26 cellular contexts compared by ENCODE assay signal in the genomic region with DNA sequence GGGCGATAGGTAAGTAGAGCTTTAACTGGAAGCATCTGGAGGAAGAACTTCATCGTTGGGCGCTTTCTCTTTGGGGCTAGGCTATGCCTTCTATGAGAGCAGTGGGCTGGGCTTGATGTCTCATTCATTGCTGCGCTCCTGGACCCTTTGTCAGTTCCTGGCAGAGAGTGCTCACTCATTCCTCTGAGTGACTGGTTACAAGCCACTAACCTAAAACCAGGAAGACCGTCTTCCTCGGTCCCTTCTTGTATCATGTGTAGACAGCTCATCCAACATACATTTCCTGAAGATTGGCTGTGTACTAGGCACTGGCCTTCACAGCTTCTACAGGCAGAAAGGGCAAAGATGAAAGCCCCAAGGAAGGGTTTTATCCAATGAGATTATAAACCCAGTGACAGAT. TPM values are rescaled to one million over a fixed set of nuclear protein-coding genes. Genes with fewer than 3 reads are reported as not detected.
DNase-seq lines count a peak whose midpoint lies in the region; ATAC-seq and TF ChIP-seq lines count a peak whose summit lies in the region.
"Had no signal": no experiment of that assay in that cellular context is flagged by ENCODE, and none has a peak within 500 bp of the region (broad histone marks: within the 10 kb centered on the region; RNA-seq: fewer than 3 reads in every experiment).

No MANE protein-coding gene starts in this region.

- H3K9me3 Mint-ChIP-seq in mesothelial cell of epicardium, result no peaks in the 10 kb centered on the region
- H3K9me3 Mint-ChIP-seq: activated T-helper 1 cell treated with anti-CD3 and anti-CD28 coated beads, Interleukin-12 subunit alpha, Interleukin-12 subunit beta, Interleukin-2, Interleukin-4 antibody, amounts not matched to agents 30 ng/mL and 10 ng/mL and 1 ng/mL, durations not matched to agents 14 hours and 24 hours and 36 hours; nephron; type B pancreatic cell had no signal

- TF ChIP-seq CTCF in brain microvascular endothelial cell (IDR thresholded peaks at IDR 0.05; ENCODE audit: low read depth, low read length, missing control alignments) (no peak), mesothelial cell of epicardium (IDR thresholded peaks at IDR 0.05; ENCODE audit: unreplicated experiment) (no peak)

- H3K27ac Mint-ChIP-seq in mesothelial cell of epicardium, result no peak overlapping the region
- H3K27ac Mint-ChIP-seq: activated T-helper 1 cell treated with anti-CD3 and anti-CD28 coated beads, Interleukin-12 subunit alpha, Interleukin-12 subunit beta, Interleukin-2, Interleukin-4 antibody, amounts not matched to agents 30 ng/mL and 10 ng/mL and 1 ng/mL, durations not matched to agents 14 hours and 24 hours and 36 hours; nephron; type B pancreatic cell had no signal

- H3K27ac ChIP-seq in brain microvascular endothelial cell, result peak overlapping the region; percentile 41
- H3K27ac ChIP-seq: A549, pancreas, SJSA1, spleen had no signal

- peak; percentile 43 for DNase-seq in AG20443 (ENCODE audit: low spot score)
- DNase-seq in NCI-H82 treated with DMSO at 0.1 percent for 48 hours (lab: John Stamatoyannopoulos, UW; ENCODE audit: unreplicated experiment), result peak; percentile 45
- peak; percentile 73 for DNase-seq in brain microvascular endothelial cell
- DNase-seq in iris pigment epithelial cell (ENCODE audit: low read depth), result peak; percentile 82
- DNase-seq in NCI-H1436 (lab: John Stamatoyannopoulos, UW), result no peak
- DNase-seq in mesothelial cell of epicardium (ENCODE audit: low spot score in 2 of 2, unreplicated experiment in 2 of 2), result no peak
- DNase-seq in OCI-M1 (lab: John Stamatoyannopoulos, UW), result no peak
- DNase-seq: activated CD4-positive, alpha-beta T cell treated with anti-CD3 and anti-CD28 coated beads, Interleukin-2, amount 50 U/mL, for 48 hours; activated naive CD4-positive, alpha-beta T cell treated with anti-CD3 and anti-CD28 coated beads, Interleukin-2, amount 50 U/mL, for 16 hours; caudate nucleus; DMS53; kidney; NCI-H1048; NCI-H187; NCI-H2171; NCI-H524; pancreas; right cardiac atrium; spleen; stimulated activated CD4-positive, alpha-beta T cell treated with anti-CD3 and anti-CD28 coated beads, Interleukin-2, amount 100 ng/mL, for 48 hours had no signal

- H3K4me1 Mint-ChIP-seq in mesothelial cell of epicardium, result peaks cover 22% of the 10 kb centered on the region

- no peak for ATAC-seq in GM19395 (IDR thresholded peaks at IDR 0.05; ENCODE audit: unreplicated experiment)
- ATAC-seq: A549, pancreas, right cardiac atrium had no signal

- no peak overlapping the region for H3K4me3 ChIP-seq in brain microvascular endothelial cell (ENCODE audit: low read depth, low read length)
- H3K4me3 ChIP-seq: A549, pancreas, SJSA1, spleen had no signal

- in situ Hi-C loops in brain microvascular endothelial cell (cut with HindIII; ENCODE audit: low pct_ligation_motif_present, low sequenced_read_pairs), result no loop called here

- H3K4me3 Mint-ChIP-seq in mesothelial cell of epicardium, result no peak overlapping the region
- H3K4me3 Mint-ChIP-seq: activated T-helper 1 cell treated with anti-CD3 and anti-CD28 coated beads, Interleukin-12 subunit alpha, Interleukin-12 subunit beta, Interleukin-2, Interleukin-4 antibody, amounts not matched to agents 30 ng/mL and 10 ng/mL and 1 ng/mL, durations not matched to agents 14 hours and 24 hours and 36 hours; nephron; type B pancreatic cell had no signal

- H3K27me3 ChIP-seq in brain microvascular endothelial cell (replicated peaks), result no peaks in the 10 kb centered on the region
- H3K27me3 ChIP-seq: pancreas, SJSA1, spleen had no signal

- no peaks in the 10 kb centered on the region for H3K27me3 Mint-ChIP-seq in mesothelial cell of epicardium (ENCODE audit: low read depth)
- H3K27me3 Mint-ChIP-seq: type B pancreatic cell had no signal

- peaks cover 8% of the 10 kb centered on the region for H3K36me3 ChIP-seq in brain microvascular endothelial cell (replicated peaks)
- H3K36me3 ChIP-seq: pancreas, SJSA1 had no signal

- H3K36me3 Mint-ChIP-seq in mesothelial cell of epicardium, result peaks cover 6% of the 10 kb centered on the region

RNA-seq across cellular contexts. Expression of a gene that starts 6.4 kb away (rescaled TPM):
- total RNA-seq in mesothelial cell of epicardium, result 24.1 to 26.0 TPM (median 24.3 TPM) in 3 replicates

RNA-seq across cellular contexts. Expression of a gene that starts 6.7 kb away (rescaled TPM):
- 177 to 195 TPM (median 186 TPM) in 3 replicates for total RNA-seq in mesothelial cell of epicardium

RNA-seq across cellular contexts. Expression of a gene that starts 39.7 kb away (rescaled TPM):
- 27.8 to 29.8 TPM (median 29.3 TPM) in 3 replicates for total RNA-seq in mesothelial cell of epicardium

RNA-seq across cellular contexts. Expression of a gene that starts 40.1 kb away (rescaled TPM):
- total RNA-seq in mesothelial cell of epicardium, result 53.7 to 56.2 TPM (median 55.4 TPM) in 3 replicates

RNA-seq across cellular contexts. Expression of a gene that starts 57.8 kb away (rescaled TPM):
- 18.5 to 19.9 TPM (median 19.0 TPM) in 3 replicates for total RNA-seq in mesothelial cell of epicardium

Comparison
In these comparisons a context has a peak if more than half of its experiments do, and no peak if none do; other contexts are left out.
1. DNase-seq: peak in AG20443 (single experiment), NCI-H82 treated with DMSO at 0.1 percent for 48 hours (single experiment), brain microvascular endothelial cell (single experiment) and iris pigment epithelial cell (single experiment); none in NCI-H1436 (single experiment), mesothelial cell of epicardium (0 of 2) and OCI-M1 (single experiment).